In the genomic region with DNA sequence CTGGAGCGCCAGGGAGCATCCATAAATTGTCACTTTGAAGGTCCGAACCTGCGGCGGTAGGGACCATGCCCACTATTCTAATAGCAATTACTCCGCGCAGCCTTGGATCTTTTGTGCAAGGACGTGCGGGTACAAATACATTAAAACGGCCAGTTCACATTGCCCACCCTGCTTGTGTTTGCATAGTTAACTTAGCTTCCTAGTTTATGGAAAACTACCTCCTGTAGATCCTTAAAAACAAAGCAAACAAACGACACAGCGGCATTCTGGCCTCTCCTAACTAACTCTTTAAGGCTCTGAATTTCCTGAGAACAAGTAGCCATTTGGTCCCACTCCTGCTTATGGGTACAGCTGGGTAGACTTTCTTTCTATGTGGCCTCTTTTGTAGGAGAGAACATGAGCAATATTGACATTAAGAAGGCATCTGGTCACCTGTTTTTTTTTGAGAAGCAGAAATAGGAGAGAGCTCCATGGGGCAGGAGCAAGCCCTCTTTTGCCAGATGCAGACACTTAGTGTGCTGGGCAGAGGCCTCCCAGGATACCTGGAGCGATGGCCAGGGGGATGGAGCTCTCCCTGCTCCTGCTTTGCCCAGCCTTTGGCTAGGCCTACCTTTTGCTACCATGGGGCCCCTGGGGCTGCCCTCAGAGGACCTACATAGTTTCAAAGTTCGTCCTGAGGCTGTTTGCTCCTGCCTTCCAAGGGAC, we compare ENCODE assay signal across 8 cellular contexts. TPM values are rescaled to one million over a fixed set of nuclear protein-coding genes. Genes with fewer than 3 reads are reported as not detected.
A peak's percentile ranks its signal among the peaks of the same experiment; 100 is the strongest.
DNase-seq lines count a peak whose midpoint lies in the region; ATAC-seq, FAIRE-seq and TF ChIP-seq lines count a peak whose summit lies in the region.
"Had no signal": no experiment of that assay in that cellular context is flagged by ENCODE, and none has a peak within 500 bp of the region (broad histone marks: within the 10 kb centered on the region; RNA-seq: fewer than 3 reads in every experiment).

No MANE protein-coding gene starts in this region.

- in situ Hi-C loops in GM12878 (cut with MboI) = loop anchor here (5.0 kb wide), 2 partner anchors 38 to 348 kb away; a partner anchor contains a TSS

- no peaks in the 10 kb centered on the region for H3K36me3 Mint-ChIP-seq in naive thymus-derived CD8-positive, alpha-beta T cell

- WGBS in GM12878 (ENCODE audit: insufficient coverage, insufficient replicate concordance, low lambda C conversion rate, missing lambda C conversion rate) = 46% methylated on average over 13 of the region's 13 CpGs

- H3K27me3 Mint-ChIP-seq in naive thymus-derived CD8-positive, alpha-beta T cell = peaks cover 31 to 78% (median 57%) of the 10 kb centered on the region in 5 donors

- peaks cover 7% of the 10 kb centered on the region for H3K36me3 ChIP-seq in HUES48 (ENCODE audit: control insufficient read depth, insufficient read depth, low read length)
- H3K36me3 ChIP-seq in GM12878 (ENCODE audit: control insufficient read depth in 2 of 2, insufficient read depth in 2 of 2, low read length in 1 of 2) = no peaks in the 10 kb centered on the region

- peak overlapping the region in 7 of 10 donors; percentile 18 to 58 (median 45) for H3K4me3 Mint-ChIP-seq in naive thymus-derived CD8-positive, alpha-beta T cell

- H2AFZ ChIP-seq in GM12878 (ENCODE audit: control insufficient read depth, low read depth, low read length) = no peak overlapping the region

- RAD21 ChIA-PET in GM12878 (lab: Charles Lee; ENCODE audit: unreplicated experiment) = interaction anchor here (1.2 to 2.1 kb wide), 4 partner anchors 34 to 346 kb away, joined by 3 to 22 read pairs (median 4); a partner anchor contains a TSS

- FAIRE-seq in GM12878 (lab: Jason Lieb, UNC) = no peak

- H3K4me3 ChIP-seq in HUES48 (ENCODE audit: low read depth, low read length) (peak overlapping the region; percentile 63), GM12878 (peak overlapping the region; percentile 60)

- H3K27ac ChIP-seq in HUES48 (ENCODE audit: low read depth, low read length) = peak overlapping the region; percentile 70
- H3K27ac ChIP-seq in GM12878 (ENCODE audit: control insufficient read depth, insufficient read depth) = no peak overlapping the region

- no TSS peak for BruUV-seq in GM12878 (replicated peaks; lab: Mats Ljungman, UMichigan)

- peak overlapping the region; percentile 86 for H3K9ac ChIP-seq in HUES48 (ENCODE audit: low read depth, low read length)
- no peak overlapping the region for H3K9ac ChIP-seq in GM12878 (ENCODE audit: control insufficient read depth, insufficient read depth, low read length)

- no peaks in the 10 kb centered on the region for H4K20me1 ChIP-seq in GM12878 (ENCODE audit: control insufficient read depth, insufficient read depth)

- DNase-seq in DMS53 (lab: John Stamatoyannopoulos, UW) (peak; percentile 58), GM12878 (ENCODE audit: low read depth, low spot score) (no peak), NCI-H146 (lab: John Stamatoyannopoulos, UW) (no peak), NCI-H82 treated with DMSO at 0.1 percent for 48 hours (lab: John Stamatoyannopoulos, UW; ENCODE audit: unreplicated experiment) (no peak), NCI-H1694 (lab: John Stamatoyannopoulos, UW) (no peak)
- DNase-seq in naive thymus-derived CD8-positive, alpha-beta T cell = no peak
- DNase-seq: activated gamma-delta T cell treated with Interleukin-2 at 50 U/mL for 16 hours had no signal

- no peak overlapping the region for H3K27ac Mint-ChIP-seq in naive thymus-derived CD8-positive, alpha-beta T cell

- no peak for TF ChIP-seq EP300 in GM12878 (IDR thresholded peaks at IDR 0.05; ENCODE audit: borderline replicate concordance in 1 of 2, control insufficient read depth in 1 of 2, low read depth in 2 of 2, low read length in 2 of 2)

- no peak for ATAC-seq in GM12878
- no peak for ATAC-seq in naive thymus-derived CD8-positive, alpha-beta T cell

- H3K4me2 ChIP-seq in GM12878 (ENCODE audit: control insufficient read depth, insufficient read depth) = peak overlapping the region; percentile 6; the same call in 1 of the 2 replicates

- TF ChIP-seq POLR2A in GM12878 (IDR thresholded peaks at IDR 0.05; ENCODE audit: low read depth, low read length) = no peak

- H3K27me3 ChIP-seq in HUES48 (ENCODE audit: control insufficient read depth, insufficient read depth, low read length) = peaks cover 28% of the 10 kb centered on the region
- peaks cover 2 to 4% of the 10 kb centered on the region in 2 experiments; a peak in 2 of 4 replicates for H3K27me3 ChIP-seq in GM12878 (replicated peaks in 1 of 2; ENCODE audit: control insufficient read depth in 2 of 2, insufficient read depth in 2 of 2, low read length in 1 of 2)

- TF ChIP-seq CTCF in GM12878 (IDR thresholded peaks at IDR 0.05 in 2 of 3, conservative IDR thresholded peaks at IDR 0.05 in 1 of 3; ENCODE audit: control insufficient read depth in 2 of 3, extremely low read depth in 1 of 3, insufficient read depth in 1 of 3, low read depth in 3 of 3, low read length in 3 of 3) = no peak

- H3K4me1 ChIP-seq in HUES48 (ENCODE audit: control insufficient read depth, insufficient read depth, low read length) (peaks cover 16% of the 10 kb centered on the region), GM12878 (ENCODE audit: control insufficient read depth, insufficient read depth, low read length) (no peaks in the 10 kb centered on the region; the same call in 1 of the 2 replicates)

- POLR2A ChIA-PET in GM12878 (lab: Charles Lee) = interaction anchor here (0.6 to 0.8 kb wide), 2 partner anchors 273 to 384 kb away, joined by 3 to 5 read pairs; no protein-coding TSS in a partner anchor
- POLR2A ChIA-PET in naive thymus-derived CD8-positive, alpha-beta T cell (lab: Charles Lee) = no interaction called here

- peaks cover 0 to 1% (median 0%) of the 10 kb centered on the region in 9 donors for H3K9me3 Mint-ChIP-seq in naive thymus-derived CD8-positive, alpha-beta T cell

- peaks cover 13 to 24% (median 22%) of the 10 kb centered on the region in 4 donors for H3K4me1 Mint-ChIP-seq in naive thymus-derived CD8-positive, alpha-beta T cell

- SMC1A ChIA-PET in GM12878 (lab: Charles Lee; ENCODE audit: uncharacterized antibody, unreplicated experiment) = interaction anchor here (1.2 to 3.9 kb wide), 2 partner anchors 37 to 349 kb away, joined by 3 to 29 read pairs; no protein-coding TSS in a partner anchor

- CTCF ChIA-PET in GM12878 (lab: Yijun Ruan, JAX) = interaction anchor here (0.6 to 6.9 kb wide), 4 partner anchors 36 to 350 kb away, joined by 3 to 79 read pairs (median 13); a partner anchor contains a TSS

- H3K9me3 ChIP-seq in HUES48 (ENCODE audit: control insufficient read depth, insufficient read depth, low read length) (no peaks in the 10 kb centered on the region), GM12878 (replicated peaks; ENCODE audit: control insufficient read depth, insufficient read depth, low read length) (no peaks in the 10 kb centered on the region; the same call in none of the 3 replicates)

- TF ChIP-seq RAD21 in GM12878 (IDR thresholded peaks at IDR 0.05; ENCODE audit: insufficient read depth, low read depth, low read length) = no peak

- peaks cover 12% of the 10 kb centered on the region for H3K79me2 ChIP-seq in GM12878 (ENCODE audit: control insufficient read depth, insufficient read depth, low read length)

- intact Hi-C loops in GM12878 (cut with micrococcal nuclease; ENCODE audit: unreplicated experiment) = loop anchor here (5.0 kb wide), 1 partner anchor 493 kb away; no protein-coding TSS in a partner anchor

TF ChIP-seq in GM12878, 131 proteins besides CTCF, POLR2A, EP300 and RAD21 (continues in another document):
- TF ChIP-seq, protein P1, sequence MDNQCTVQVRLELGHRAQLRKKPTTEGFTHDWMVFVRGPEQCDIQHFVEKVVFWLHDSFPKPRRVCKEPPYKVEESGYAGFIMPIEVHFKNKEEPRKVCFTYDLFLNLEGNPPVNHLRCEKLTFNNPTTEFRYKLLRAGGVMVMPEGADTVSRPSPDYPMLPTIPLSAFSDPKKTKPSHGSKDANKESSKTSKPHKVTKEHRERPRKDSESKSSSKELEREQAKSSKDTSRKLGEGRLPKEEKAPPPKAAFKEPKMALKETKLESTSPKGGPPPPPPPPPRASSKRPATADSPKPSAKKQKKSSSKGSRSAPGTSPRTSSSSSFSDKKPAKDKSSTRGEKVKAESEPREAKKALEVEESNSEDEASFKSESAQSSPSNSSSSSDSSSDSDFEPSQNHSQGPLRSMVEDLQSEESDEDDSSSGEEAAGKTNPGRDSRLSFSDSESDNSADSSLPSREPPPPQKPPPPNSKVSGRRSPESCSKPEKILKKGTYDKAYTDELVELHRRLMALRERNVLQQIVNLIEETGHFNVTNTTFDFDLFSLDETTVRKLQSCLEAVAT (IDR thresholded peaks at IDR 0.05) = peak; percentile 91
- TF ChIP-seq, protein P2, sequence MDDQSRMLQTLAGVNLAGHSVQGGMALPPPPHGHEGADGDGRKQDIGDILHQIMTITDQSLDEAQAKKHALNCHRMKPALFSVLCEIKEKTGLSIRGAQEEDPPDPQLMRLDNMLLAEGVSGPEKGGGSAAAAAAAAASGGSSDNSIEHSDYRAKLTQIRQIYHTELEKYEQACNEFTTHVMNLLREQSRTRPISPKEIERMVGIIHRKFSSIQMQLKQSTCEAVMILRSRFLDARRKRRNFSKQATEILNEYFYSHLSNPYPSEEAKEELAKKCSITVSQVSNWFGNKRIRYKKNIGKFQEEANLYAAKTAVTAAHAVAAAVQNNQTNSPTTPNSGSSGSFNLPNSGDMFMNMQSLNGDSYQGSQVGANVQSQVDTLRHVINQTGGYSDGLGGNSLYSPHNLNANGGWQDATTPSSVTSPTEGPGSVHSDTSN (IDR thresholded peaks at IDR 0.05; ENCODE audit: insufficient replicate concordance, low read depth, low read length) = no peak
- TF ChIP-seq JUNB (IDR thresholded peaks at IDR 0.05) = peak; percentile 35; the same call in 1 of the 2 replicates

RNA-seq across cellular contexts. Expression of a gene that starts 2.1 kb away (rescaled TPM):
- 24.5 and 26.4 TPM in 2 replicates for total RNA-seq in GM12878 (2013; cell fraction: nucleolus; rRNA removed)
- total RNA-seq in GM12878 (2014; rRNA removed) (2.0 and 3.4 TPM in 2 replicates), GM12878 (2014; rRNA removed; fragmentation: Illumina TruSeq; extraction: Trizol) (1.7 and 1.8 TPM in 2 replicates), GM12878 (2021) (3.5 and 3.7 TPM in 2 replicates)
- polyA plus RNA-seq in GM12878 (2011; ENCODE audit: low read depth) = 2.1 TPM
- polyA plus RNA-seq in GM12878 (2011; rRNA removed) (1.1 and 1.2 TPM in 2 replicates), GM12878 (2014; fragmentation: Illumina TruSeq; extraction: Trizol) (1.5 and 2.0 TPM in 2 replicates), GM12878 (2014; fragmentation: Nextera tagmentation; extraction: Ambion mirVana) (under 1 TPM; 0.05 to 0.13 TPM), GM12878 (2014; rRNA removed) (3.2 and 4.8 TPM in 2 replicates), GM12878 (2016; fragmentation: Nextera tagmentation; extraction: Ambion mirVana) (1 to 10 TPM; 2.6 to 4.4 TPM)
- polyA plus RNA-seq in GM12878 (2011; cell fraction: cytosol; rRNA removed) = 0.62 and 1.5 TPM in 2 replicates
- 2.4 and 4.0 TPM in 2 replicates for polyA plus RNA-seq in GM12878 (2011; cell fraction: nucleus; rRNA removed)
- polyA plus RNA-seq in GM12878 (2012) = 5.0 and 6.0 TPM in 2 replicates
- polyA minus RNA-seq in GM12878 (2011; rRNA and poly(A)+ RNA removed) = 0.51 and 0.98 TPM in 2 replicates
- polyA minus RNA-seq in GM12878 (2011; cell fraction: cytosol; rRNA and poly(A)+ RNA removed) = 0.67 and 3.0 TPM in 2 replicates
- polyA minus RNA-seq in GM12878 (2011; cell fraction: nucleus; rRNA and poly(A)+ RNA removed) = 1.6 and 1.9 TPM in 2 replicates
- not detected for total RNA-seq in naive thymus-derived CD8-positive, alpha-beta T cell
- not detected for polyA plus RNA-seq in naive thymus-derived CD8-positive, alpha-beta T cell
